In genomic region chr3:112350181-112350825, GRCh38 we compare ENCODE assay signal across 19 cellular contexts. TPM values are rescaled to one million over a fixed set of nuclear protein-coding genes. Genes with fewer than 3 reads are reported as not detected.
DNase-seq lines count a peak whose midpoint lies in the region; ATAC-seq and TF ChIP-seq lines count a peak whose summit lies in the region.
"Had no signal": no experiment of that assay in that cellular context is flagged by ENCODE, and none has a peak within 500 bp of the region (broad histone marks: within the 10 kb centered on the region; RNA-seq: fewer than 3 reads in every experiment).

No MANE protein-coding gene starts in this region.

- H3K27me3 ChIP-seq in HUES6 (ENCODE audit: control insufficient read depth, insufficient read depth, low read length): no peaks in the 10 kb centered on the region
- H3K27me3 ChIP-seq in dorsolateral prefrontal cortex: no peaks in the 10 kb centered on the region
- no peaks in the 10 kb centered on the region for H3K27me3 ChIP-seq in naive thymus-derived CD4-positive, alpha-beta T cell (ENCODE audit: control insufficient read depth in 2 of 2, insufficient read depth in 2 of 2, low read length in 2 of 2)
- H3K27me3 ChIP-seq: BE2C had no signal

- intact Hi-C loops in dorsolateral prefrontal cortex (cut with DNase I): loop anchor here in 1 of 2 donors (1.0 kb wide), 1 partner anchor 17 kb away; the partner anchor contains the start of gene CD200
- intact Hi-C loops in naive thymus-derived CD4-positive, alpha-beta T cell (cut with micrococcal nuclease): no loop called here

- H3K9me3 ChIP-seq in HUES6 (ENCODE audit: control insufficient read depth, insufficient read depth, low read depth, low read length): no peaks in the 10 kb centered on the region
- no peaks in the 10 kb centered on the region for H3K9me3 ChIP-seq in naive thymus-derived CD4-positive, alpha-beta T cell (ENCODE audit: control insufficient read depth in 2 of 3, low read length in 3 of 3)
- H3K9me3 ChIP-seq: BE2C, thoracic aorta had no signal

- H3K36me3 ChIP-seq in HUES6 (ENCODE audit: control insufficient read depth, insufficient read depth, low read length): peaks cover 81% of the 10 kb centered on the region
- peaks cover 0 to 8% (median 0%) of the 10 kb centered on the region in 3 experiments for H3K36me3 ChIP-seq in naive thymus-derived CD4-positive, alpha-beta T cell (ENCODE audit: control insufficient read depth in 2 of 3, insufficient read depth in 3 of 3, low read length in 3 of 3)
- H3K36me3 ChIP-seq: BE2C, WERI-Rb-1 had no signal

- POLR2A ChIA-PET in naive thymus-derived CD4-positive, alpha-beta T cell (lab: Charles Lee): interaction anchor here (1.1 kb wide), 1 partner anchor 13 kb away, joined by 4 read pairs; no protein-coding TSS in a partner anchor

- H3K27ac ChIP-seq in HUES6 (ENCODE audit: low read depth, low read length) (0 out of 2 replicates have a peak overlapping the region, but pooled peaks have one; percentile 28), dorsolateral prefrontal cortex (peak overlapping the region in 50 of 59 donors; percentile 3 to 85 (median 54))
- no peak overlapping the region for H3K27ac ChIP-seq in naive thymus-derived CD4-positive, alpha-beta T cell (ENCODE audit: low read depth, low read length)
- H3K27ac ChIP-seq: RWPE1, WERI-Rb-1 had no signal

- H3K4me3 Mint-ChIP-seq in neural crest cell: peak overlapping the region; percentile 59
- H3K4me3 Mint-ChIP-seq in naive thymus-derived CD4-positive, alpha-beta T cell: no peak overlapping the region
- H3K4me3 Mint-ChIP-seq: IgD-negative memory B cell, T-cell had no signal

- H3K4me1 Mint-ChIP-seq in neural crest cell: peaks cover 91% of the 10 kb centered on the region
- H3K4me1 Mint-ChIP-seq in naive thymus-derived CD4-positive, alpha-beta T cell: peaks cover 0 to 39% (median 11%) of the 10 kb centered on the region in 7 donors

- H3K27me3 Mint-ChIP-seq in neural crest cell (ENCODE audit: low read depth): no peaks in the 10 kb centered on the region
- H3K27me3 Mint-ChIP-seq in naive thymus-derived CD4-positive, alpha-beta T cell: no peaks in the 10 kb centered on the region
- H3K27me3 Mint-ChIP-seq: T-cell had no signal

- CTCF ChIA-PET in naive thymus-derived CD4-positive, alpha-beta T cell (lab: Charles Lee): no interaction called here

- H3K36me3 Mint-ChIP-seq in neural crest cell (ENCODE audit: low read depth): peaks cover 51% of the 10 kb centered on the region
- peaks cover 0 to 57% (median 28%) of the 10 kb centered on the region in 5 donors for H3K36me3 Mint-ChIP-seq in naive thymus-derived CD4-positive, alpha-beta T cell

- no peak overlapping the region for H3K9ac ChIP-seq in HUES6 (ENCODE audit: low read length)

- peaks cover 62% of the 10 kb centered on the region for H3K4me1 ChIP-seq in HUES6 (ENCODE audit: control insufficient read depth, insufficient read depth, low read length)
- no peaks in the 10 kb centered on the region for H3K4me1 ChIP-seq in naive thymus-derived CD4-positive, alpha-beta T cell (ENCODE audit: control insufficient read depth in 2 of 2, insufficient read depth in 2 of 2, low read length in 2 of 2)
- H3K4me1 ChIP-seq: BE2C had no signal

- no peak for ATAC-seq in naive thymus-derived CD4-positive, alpha-beta T cell
- ATAC-seq: T-cell had no signal

- H3K9me3 Mint-ChIP-seq in neural crest cell: no peaks in the 10 kb centered on the region
- peaks cover 0 to 3% (median 0%) of the 10 kb centered on the region in 11 donors for H3K9me3 Mint-ChIP-seq in naive thymus-derived CD4-positive, alpha-beta T cell
- H3K9me3 Mint-ChIP-seq: IgD-negative memory B cell, T-cell had no signal

- DNase-seq in NCI-H748 (lab: John Stamatoyannopoulos, UW; ENCODE audit: unreplicated experiment): peak; percentile 91
- DNase-seq in dorsolateral prefrontal cortex: no peak
- no peak for DNase-seq in neural crest cell (ENCODE audit: low read depth, low spot score)
- no peak for DNase-seq in DMS53 (lab: John Stamatoyannopoulos, UW)
- no peak for DNase-seq in SIG-M5 (lab: John Stamatoyannopoulos, UW)
- no peak for DNase-seq in naive thymus-derived CD4-positive, alpha-beta T cell
- DNase-seq: BE2C; DMS 273 treated with DMSO at 0.1 percent for 48 hours; kidney; NCI-H2171; occipital lobe; stimulated activated CD4-positive, alpha-beta T cell treated with anti-CD3 and anti-CD28 coated beads, Interleukin-2, amount 100 ng/mL, for 24 hours; T-cell; WERI-Rb-1 had no signal

- H3K27ac Mint-ChIP-seq in neural crest cell (ENCODE audit: unreplicated experiment): peak overlapping the region; percentile 73
- H3K27ac Mint-ChIP-seq in naive thymus-derived CD4-positive, alpha-beta T cell: peak overlapping the region in 3 of 9 donors; percentile 1 to 55 (median 29)
- H3K27ac Mint-ChIP-seq: IgD-negative memory B cell, T-cell had no signal

- TF ChIP-seq CTCF in dorsolateral prefrontal cortex (IDR thresholded peaks at IDR 0.05 in 54 of 56, conservative IDR thresholded peaks at IDR 0.05 in 2 of 56; ENCODE audit: low read depth in 1 of 56, partially characterized antibody in 56 of 56): no peak
- no peak for TF ChIP-seq CTCF in neural crest cell (conservative IDR thresholded peaks at IDR 0.05)

- no peak overlapping the region for H3K4me3 ChIP-seq in HUES6 (ENCODE audit: low read depth, low read length)
- peak overlapping the region in 10 of 59 donors; percentile 4 to 25 (median 14) for H3K4me3 ChIP-seq in dorsolateral prefrontal cortex
- H3K4me3 ChIP-seq in naive thymus-derived CD4-positive, alpha-beta T cell (ENCODE audit: low read length): no peak overlapping the region
- H3K4me3 ChIP-seq: thoracic aorta had no signal

RNA-seq across cellular contexts. Expression of gene CD200, which starts 17.3 kb away (rescaled TPM):
- total RNA-seq in dorsolateral prefrontal cortex: 100 to 1,000 TPM in 13 of 120 experiments, 10 to 100 TPM in 107; 27.6 to 121 (median 80.1) TPM
- total RNA-seq in neural crest cell: 66.7 and 67.0 TPM in 2 replicates
- total RNA-seq in naive thymus-derived CD4-positive, alpha-beta T cell: 1 to 10 TPM; 2.5 to 9.1 (median 2.9) TPM
- 1 to 10 TPM; 2.5 to 3.0 TPM for polyA plus RNA-seq in naive thymus-derived CD4-positive, alpha-beta T cell

RNA-seq across cellular contexts. Expression of gene SLC9C1, which starts 56.3 kb away (rescaled TPM):
- 1 to 10 TPM in 1 of 120 experiments, under 1 TPM in 11, not detected in 108; 0.12 to 1.4 (median 0.27) TPM for total RNA-seq in dorsolateral prefrontal cortex
- total RNA-seq in neural crest cell: 0.42 and 0.55 TPM in 2 replicates
- not detected for total RNA-seq in naive thymus-derived CD4-positive, alpha-beta T cell
- under 1 TPM in 1 of 2 donors, not detected in 1; 0.08 TPM for polyA plus RNA-seq in naive thymus-derived CD4-positive, alpha-beta T cell
- total RNA-seq: bronchial epithelial cell, T-cell, thoracic aorta had no signal
- polyA plus RNA-seq: IgD-negative memory B cell had no signal
